ENCODE assay signal across 11 cellular contexts in the genomic region with DNA sequence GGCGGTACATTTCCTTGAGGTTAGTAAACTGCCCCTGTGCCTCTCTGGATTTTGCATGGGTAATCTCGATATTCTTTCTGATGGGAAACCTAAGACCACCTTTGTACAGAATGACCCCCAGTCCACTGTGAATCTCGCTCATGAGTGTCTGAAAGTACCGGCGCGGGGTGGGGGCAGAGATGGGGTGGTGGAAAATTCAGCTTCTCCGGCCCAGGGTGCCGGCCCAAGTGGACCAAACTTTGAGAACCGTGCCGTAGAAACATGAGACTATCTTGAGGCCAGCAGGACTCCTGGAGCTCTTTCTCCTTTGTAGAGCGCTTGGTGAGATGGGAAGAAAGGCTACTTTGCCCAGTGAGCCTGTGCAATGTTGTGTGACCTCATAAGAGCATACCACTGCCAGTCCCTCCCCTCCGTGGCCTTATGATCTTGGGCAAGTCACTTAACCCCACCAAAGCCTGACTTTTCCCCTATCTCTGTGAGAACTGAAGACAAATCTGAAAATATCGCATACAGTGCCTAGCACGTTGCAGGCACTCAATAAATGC. TPM values are rescaled to one million over a fixed set of nuclear protein-coding genes. Genes with fewer than 3 reads are reported as not detected.
DNase-seq lines count a peak whose midpoint lies in the region; ATAC-seq, FAIRE-seq and TF ChIP-seq lines count a peak whose summit lies in the region.
"Had no signal": no experiment of that assay in that cellular context is flagged by ENCODE, and none has a peak within 500 bp of the region (broad histone marks: within the 10 kb centered on the region; RNA-seq: fewer than 3 reads in every experiment).

No MANE protein-coding gene starts in this region.

- 0 out of 2 replicates have a peak overlapping the region, but pooled peaks have one; percentile 27 for H2BK12ac ChIP-seq in H1 (ENCODE audit: low read depth, low read length)

- H3K9me3 ChIP-seq in HUES48 (ENCODE audit: control insufficient read depth, insufficient read depth, low read length) (peaks cover 6% of the 10 kb centered on the region; the same call in 1 of the 2 replicates), H1 (ENCODE audit: insufficient read depth in 2 of 2, low read depth in 1 of 2, low read length in 1 of 2) (peaks cover 3 to 4% of the 10 kb centered on the region in 2 experiments; a peak in 2 of 4 replicates), left lung (no peaks in the 10 kb centered on the region), subcutaneous abdominal adipose tissue (ENCODE audit: control insufficient read depth in 5 of 5, low read length in 5 of 5) (peaks cover 0 to 7% (median 4%) of the 10 kb centered on the region in 5 donors)
- H3K9me3 ChIP-seq: SJSA1 had no signal

- H3K27me3 Mint-ChIP-seq in activated T-helper 17 cell treated with anti-CD3 and anti-CD28 coated beads, Interleukin-2, amount 50 U/mL, for 72 hours: peaks cover 36% of the 10 kb centered on the region

- no peak overlapping the region for H4K5ac ChIP-seq in H1 (ENCODE audit: insufficient read length, low read depth, low read length)

- no peak overlapping the region for H4K91ac ChIP-seq in H1 (replicated peaks; ENCODE audit: insufficient read length, low read length)

- ATAC-seq in left lung (peak; percentile 9), GM19328 (IDR thresholded peaks at IDR 0.05; ENCODE audit: unreplicated experiment) (no peak)
- no peak for ATAC-seq in activated T-helper 17 cell treated with anti-CD3 and anti-CD28 coated beads, Interleukin-2, amount 50 U/mL, for 72 hours (replicated peaks)

- H3K27me3 ChIP-seq in HUES48 (ENCODE audit: control insufficient read depth, insufficient read depth, low read length): peaks cover 3% of the 10 kb centered on the region; the same call in 1 of the 2 replicates
- H3K27me3 ChIP-seq in H1 (replicated peaks in 1 of 4; ENCODE audit: control insufficient read depth in 3 of 4, extremely low read depth in 1 of 4, insufficient read depth in 3 of 4, low read length in 3 of 4): peaks cover 0 to 5% (median 0%) of the 10 kb centered on the region in 4 experiments; a peak in 1 of 7 replicates
- H3K27me3 ChIP-seq in left lung: peaks cover 0 to 28% of the 10 kb centered on the region in 2 donors
- no peaks in the 10 kb centered on the region for H3K27me3 ChIP-seq in subcutaneous abdominal adipose tissue (ENCODE audit: control insufficient read depth in 5 of 5, insufficient read depth in 4 of 5, low read length in 5 of 5)
- H3K27me3 ChIP-seq: SJSA1 had no signal

- CTCF ChIA-PET in H1 (lab: Charles Lee; ENCODE audit: partially characterized antibody): interaction anchor here (0.7 to 6.1 kb wide), 15 partner anchors 8 to 294 kb away, joined by 3 to 48 read pairs (median 5); no protein-coding TSS in a partner anchor

- H2AK5ac ChIP-seq in H1 (ENCODE audit: low read depth, low read length): no peak overlapping the region

- H3K36me3 Mint-ChIP-seq in activated T-helper 17 cell treated with anti-CD3 and anti-CD28 coated beads, Interleukin-2, amount 50 U/mL, for 72 hours (ENCODE audit: low read depth): no peaks in the 10 kb centered on the region

- no peaks in the 10 kb centered on the region for H3K4me1 Mint-ChIP-seq in activated T-helper 17 cell treated with anti-CD3 and anti-CD28 coated beads, Interleukin-2, amount 50 U/mL, for 72 hours

- H3K23ac ChIP-seq in H1 (ENCODE audit: insufficient read length): no peak overlapping the region

- H3K27ac ChIP-seq in HUES48 (ENCODE audit: low read depth, low read length) (no peak overlapping the region), H1 (ENCODE audit: low read depth, low read length) (no peak overlapping the region), left lung (no peak overlapping the region), subcutaneous abdominal adipose tissue (ENCODE audit: low read depth, low read length) (peak overlapping the region; percentile 77)
- H3K27ac ChIP-seq: SJSA1 had no signal

- H2AFZ ChIP-seq in H1 (ENCODE audit: low read length): peak overlapping the region; percentile 91

- H2BK120ac ChIP-seq in H1 (replicated peaks; ENCODE audit: low read depth, low read length): no peak overlapping the region

- 79% methylated on average over 14 of the region's 14 CpGs; no CpG with 5 or more reads in 1 of the 2 experiments for WGBS in H1 (ENCODE audit: extremely low coverage in 1 of 2, insufficient coverage in 1 of 2, insufficient read length in 1 of 2, insufficient replicate concordance in 2 of 2, low coverage in 1 of 2, low lambda C conversion rate in 2 of 2, missing lambda C conversion rate in 1 of 2), 2 experiments

- no peak overlapping the region for H2BK5ac ChIP-seq in H1 (ENCODE audit: low read depth, low read length)

- FAIRE-seq in H1 (lab: Jason Lieb, UNC): no peak
- FAIRE-seq: G401.6 had no signal

- H3K23me2 ChIP-seq in H1 (ENCODE audit: low read depth, low read length): no peaks in the 10 kb centered on the region; the same call in 1 of the 2 replicates

- H4K8ac ChIP-seq in H1 (ENCODE audit: extremely low read depth, insufficient read depth, low read length): no peak overlapping the region

- H2BK20ac ChIP-seq in H1 (ENCODE audit: low read length): no peak overlapping the region

- no peaks in the 10 kb centered on the region for H3K79me1 ChIP-seq in H1 (ENCODE audit: low read depth, low read length)

- no peak for TF ChIP-seq RAD21 in H1 (IDR thresholded peaks at IDR 0.05 in 1 of 2, conservative IDR thresholded peaks at IDR 0.05 in 1 of 2; ENCODE audit: low read depth in 2 of 2, low read length in 2 of 2)

- no peak for DNase-seq in H1 (ENCODE audit: low read depth in 1 of 2, low spot score in 2 of 2)
- DNase-seq in left lung: peak in 1 of 2 donors; percentile 46
- no peak for DNase-seq in globus pallidus (ENCODE audit: low spot score)
- no peak for DNase-seq in DMS114 treated with DMSO at 0.1 percent for 48 hours (lab: John Stamatoyannopoulos, UW; ENCODE audit: unreplicated experiment)
- DNase-seq: NCI-H1930 had no signal

- H3K4ac ChIP-seq in H1 (replicated peaks; ENCODE audit: insufficient read length, low read depth, low read length): no peak overlapping the region

- no peaks in the 10 kb centered on the region for H3K79me2 ChIP-seq in H1 (ENCODE audit: control insufficient read depth in 1 of 2, insufficient read depth in 2 of 2, low read length in 2 of 2)

- H3K18ac ChIP-seq in H1 (ENCODE audit: extremely low read depth, low read length): no peak overlapping the region

- H3K9ac ChIP-seq in HUES48 (ENCODE audit: low read depth, low read length) (no peak overlapping the region), H1 (replicated peaks in 1 of 4; ENCODE audit: extremely low read depth in 1 of 4, low read depth in 3 of 4, low read length in 3 of 4) (no peak overlapping the region), subcutaneous abdominal adipose tissue (ENCODE audit: low read length in 5 of 5) (peak overlapping the region in 4 of 5 donors; percentile 60 to 69 (median 68))

- H3K4me2 ChIP-seq in H1 (ENCODE audit: insufficient read depth in 1 of 2, low read depth in 2 of 2, low read length in 2 of 2): peak overlapping the region; percentile 61 to 91

- H2BK15ac ChIP-seq in H1 (ENCODE audit: low read length): no peak overlapping the region

- H3K9me3 Mint-ChIP-seq in activated T-helper 17 cell treated with anti-CD3 and anti-CD28 coated beads, Interleukin-2, amount 50 U/mL, for 72 hours: no peaks in the 10 kb centered on the region

- intact Hi-C loops in left lung (cut with DNase I): no loop called here

- H3K4me3 ChIP-seq in HUES48 (ENCODE audit: low read depth, low read length) (peak overlapping the region; percentile 66), H1 (ENCODE audit: extremely low read depth in 1 of 4, insufficient read depth in 2 of 4, low read depth in 3 of 4, low read length in 4 of 4) (peak overlapping the region; percentile 22 to 65 (median 39); a peak in 7 of 8 replicates), left lung (peak overlapping the region; percentile 31 to 32), subcutaneous abdominal adipose tissue (ENCODE audit: low read depth in 1 of 5, low read length in 5 of 5) (peak overlapping the region; percentile 61 to 76 (median 71))
- H3K4me3 ChIP-seq: SJSA1 had no signal

- H3K36me3 ChIP-seq in HUES48 (ENCODE audit: control insufficient read depth, insufficient read depth, low read length) (no peaks in the 10 kb centered on the region), H1 (ENCODE audit: control insufficient read depth in 2 of 4, insufficient read depth in 4 of 4, low read length in 3 of 4) (no peaks in the 10 kb centered on the region), left lung (no peaks in the 10 kb centered on the region), subcutaneous abdominal adipose tissue (ENCODE audit: control insufficient read depth in 5 of 5, insufficient read depth in 5 of 5, low read length in 5 of 5) (no peaks in the 10 kb centered on the region)
- H3K36me3 ChIP-seq: SJSA1 had no signal

- no peak overlapping the region for H3K56ac ChIP-seq in H1 (replicated peaks; ENCODE audit: insufficient read length, low read depth, low read length)

- POLR2A ChIA-PET in H1 (lab: Charles Lee; ENCODE audit: partially characterized antibody): interaction anchor here (0.7 to 1.6 kb wide), 3 partner anchors 11 to 47 kb away, joined by 3 to 12 read pairs (median 5); no protein-coding TSS in a partner anchor

- TF ChIP-seq EP300 in H1 (IDR thresholded peaks at IDR 0.05; ENCODE audit: borderline replicate concordance in 1 of 2, low read depth in 2 of 2, low read length in 2 of 2): no peak

- no peak overlapping the region for H3K4me3 Mint-ChIP-seq in activated T-helper 17 cell treated with anti-CD3 and anti-CD28 coated beads, Interleukin-2, amount 50 U/mL, for 72 hours

- no peaks in the 10 kb centered on the region for H4K20me1 ChIP-seq in H1 (replicated peaks in 1 of 2; ENCODE audit: control insufficient read depth in 1 of 2, insufficient read depth in 2 of 2, low read length in 2 of 2)

- H3K27ac Mint-ChIP-seq in activated T-helper 17 cell treated with anti-CD3 and anti-CD28 coated beads, Interleukin-2, amount 50 U/mL, for 72 hours: no peak overlapping the region

- no peak overlapping the region for H3K14ac ChIP-seq in H1 (ENCODE audit: insufficient read length)

- H3K4me1 ChIP-seq in HUES48 (ENCODE audit: control insufficient read depth, insufficient read depth, low read length) (no peaks in the 10 kb centered on the region), H1 (replicated peaks in 1 of 4; ENCODE audit: control insufficient read depth in 3 of 4, insufficient read depth in 4 of 4, low read length in 3 of 4) (no peaks in the 10 kb centered on the region; a peak in 1 of 7 replicates), left lung (no peaks in the 10 kb centered on the region), subcutaneous abdominal adipose tissue (ENCODE audit: control insufficient read depth in 5 of 5, insufficient read depth in 5 of 5, low read length in 5 of 5) (peaks cover 2 to 28% (median 20%) of the 10 kb centered on the region in 5 donors)
- H3K4me1 ChIP-seq: SJSA1 had no signal

- no peak for TF ChIP-seq CTCF in H1 (IDR thresholded peaks at IDR 0.05; ENCODE audit: control extremely low read depth in 1 of 3, insufficient read depth in 1 of 3, low read depth in 1 of 3, low read length in 3 of 3)
- TF ChIP-seq CTCF in left lung (IDR thresholded peaks at IDR 0.05): no peak

- no peak for TF ChIP-seq POLR2A in H1 (IDR thresholded peaks at IDR 0.05; ENCODE audit: control extremely low read depth in 1 of 2, low read depth in 2 of 2, low read length in 2 of 2)

RNA-seq across cellular contexts. Expression of a gene that starts 40.3 kb away (rescaled TPM):
- 10.9 and 18.3 TPM in 2 replicates for total RNA-seq in H1 (2021; fragmentation: NEBNext Ultra II Directional; extraction: Animal tissue kit (Norgen Biotek cat#: 25700))
- 9.1 and 12.0 TPM in 2 replicates for polyA plus RNA-seq in H1 (2011; rRNA removed)
- polyA plus RNA-seq in H1 (2011; cell fraction: cytosol; rRNA removed): 13.6 TPM
- 15.2 TPM for polyA plus RNA-seq in H1 (2011; cell fraction: nucleus; rRNA removed)
- polyA plus RNA-seq in H1 (2012, experiment 1 of 2): 8.2 to 15.0 TPM (median 9.6 TPM) in 4 replicates
- 1.9 TPM for polyA plus RNA-seq in H1 (2012, experiment 2 of 2)
- 13.2 TPM for polyA plus RNA-seq in H1 (2013, experiment 1 of 2)
- polyA plus RNA-seq in H1 (2013, experiment 2 of 2): 10.8 TPM
- 37.7 and 49.4 TPM in 2 replicates for polyA minus RNA-seq in H1 (2011; rRNA and poly(A)+ RNA removed)
- 7.2 TPM for polyA minus RNA-seq in H1 (2011; cell fraction: cytosol; rRNA and poly(A)+ RNA removed)
- 71.9 TPM for polyA minus RNA-seq in H1 (2011; cell fraction: nucleus; rRNA and poly(A)+ RNA removed)
- 100 to 1,000 TPM in 1 of 2 donors, 10 to 100 TPM in 1; 86.8 to 143 TPM for total RNA-seq in left lung
- total RNA-seq in activated T-helper 17 cell treated with anti-CD3 and anti-CD28 coated beads, Interleukin-2, amount 50 U/mL, for 72 hours: not detected

Comparison
In these comparisons a context has a peak if more than half of its experiments do, and no peak if none do; other contexts are left out.
1. H3K9ac ChIP-seq: peak in subcutaneous abdominal adipose tissue (4 of 5); none in HUES48 (single experiment) and H1 (0 of 4).
2. RNA of a gene that starts 40.3 kb away (total RNA-seq): 86.8 to 143 TPM in left lung and 10.9 to 18.3 TPM in H1; not detected in activated T-helper 17 cell treated with anti-CD3 and anti-CD28 coated beads, Interleukin-2, amount 50 U/mL, for 72 hours; every median in the first group is over 10 times any median in the second.
3. Peak in every context shown above with its lines, with median percentiles within 50 percentile points of each other: H3K4me3 ChIP-seq.